Comparison of ENCODE assay signal across 1 cellular context in genomic region chr19:40598121-40598917, GRCh38.
TF ChIP-seq lines count a peak whose summit lies in the region.

No MANE protein-coding gene starts in this region.

TF ChIP-seq in K562, 482 proteins besides CTCF, POLR2A, EP300 and RAD21 (continued from another document and continues in another):
- TF ChIP-seq RNF2 (IDR thresholded peaks at IDR 0.05) = peak; percentile 70
- peak in 1 of 2 experiments; percentile 23; a peak in 1 of 4 replicates for TF ChIP-seq SIX5 (IDR thresholded peaks at IDR 0.05; ENCODE audit: borderline replicate concordance in 1 of 2, insufficient read depth in 1 of 2, low read depth in 1 of 2, low read length in 2 of 2)
- TF ChIP-seq ZNF584 (CRISPR knock-in tag; IDR thresholded peaks at IDR 0.05; ENCODE audit: low read depth) = no peak
- TF ChIP-seq HDGF (IDR thresholded peaks at IDR 0.05) = no peak
- no peak for TF ChIP-seq E2F3 (CRISPR knock-in tag; IDR thresholded peaks at IDR 0.05)
- TF ChIP-seq MAFK (IDR thresholded peaks at IDR 0.05; ENCODE audit: low read length) = no peak
- no peak for TF ChIP-seq CEBPZ (IDR thresholded peaks at IDR 0.05; ENCODE audit: borderline replicate concordance, low read depth, low read length)
- peak; percentile 72 for TF ChIP-seq SP1 (CRISPR knock-in tag; IDR thresholded peaks at IDR 0.05)
- TF ChIP-seq ZNF766 (CRISPR knock-in tag; conservative IDR thresholded peaks at IDR 0.05) = no peak
- peak; percentile 37 for TF ChIP-seq HNRNPLL (IDR thresholded peaks at IDR 0.05; ENCODE audit: low read depth, low read length, poor library complexity, severe bottlenecking)
- no peak for TF ChIP-seq RREB1 (CRISPR knock-in tag; IDR thresholded peaks at IDR 0.05)
- TF ChIP-seq SIN3B (IDR thresholded peaks at IDR 0.05; ENCODE audit: low read depth) = peak; percentile 19; the same call in 1 of the 2 replicates
- TF ChIP-seq MAX (CRISPR knock-in tag; IDR thresholded peaks at IDR 0.05) = 0 out of 2 replicates have a peak, but pooled peaks have one; percentile 33
- peak; percentile 72 for TF ChIP-seq POLR2G (IDR thresholded peaks at IDR 0.05; ENCODE audit: low read depth, low read length)
- TF ChIP-seq MECOM (CRISPR knock-in tag; IDR thresholded peaks at IDR 0.05) = no peak
- TF ChIP-seq ZNF274 (IDR thresholded peaks at IDR 0.05; ENCODE audit: borderline replicate concordance, low read depth, low read length) = no peak
- peak; percentile 70 for TF ChIP-seq DEAF1 (CRISPR knock-in tag; IDR thresholded peaks at IDR 0.05)
- peak; percentile 86; the same call in 1 of the 2 replicates for TF ChIP-seq CREB3L1 (IDR thresholded peaks at IDR 0.05; ENCODE audit: borderline replicate concordance, low read depth)
- TF ChIP-seq TBP (optimal IDR thresholded peaks at IDR 0.05; ENCODE audit: low read depth, low read length) = peak; percentile 44
- no peak for TF ChIP-seq RERE (CRISPR knock-in tag; IDR thresholded peaks at IDR 0.05; ENCODE audit: borderline replicate concordance)
- peak; percentile 72 for TF ChIP-seq EGR1 (conservative IDR thresholded peaks at IDR 0.05)
- TF ChIP-seq KAT2B (IDR thresholded peaks at IDR 0.05; ENCODE audit: low read depth, low read length) = no peak
- TF ChIP-seq CGGBP1 (CRISPR knock-in tag; IDR thresholded peaks at IDR 0.05) = no peak
- no peak for TF ChIP-seq BACH1 (tag; IDR thresholded peaks at IDR 0.05)
- peak; percentile 60 for TF ChIP-seq CTCFL (IDR thresholded peaks at IDR 0.05; ENCODE audit: borderline replicate concordance, insufficient read depth, low read depth, low read length, poor library complexity, severe bottlenecking)
- TF ChIP-seq TARDBP (IDR thresholded peaks at IDR 0.05) = no peak
- peak; percentile 54 for TF ChIP-seq RBFOX2 (IDR thresholded peaks at IDR 0.05; ENCODE audit: low read depth, low read length)
- no peak for TF ChIP-seq ZNF347 (CRISPR knock-in tag; IDR thresholded peaks at IDR 0.05; ENCODE audit: low read depth)
- TF ChIP-seq CREM (IDR thresholded peaks at IDR 0.05; ENCODE audit: low read depth) = peak; percentile 47
- peak; percentile 53; the same call in 1 of the 2 replicates for TF ChIP-seq STAG1 (CRISPR knock-in tag; IDR thresholded peaks at IDR 0.05; ENCODE audit: borderline replicate concordance)
- TF ChIP-seq TCF7L2 (IDR thresholded peaks at IDR 0.05; ENCODE audit: low read depth, low read length) = peak; percentile 83
- TF ChIP-seq ZNF740 (CRISPR knock-in tag; IDR thresholded peaks at IDR 0.05) = peak; percentile 75; the same call in 1 of the 2 replicates
- peak in 1 of 2 experiments; percentile 56; a peak in 1 of 4 replicates for TF ChIP-seq ZNF740 (tag; IDR thresholded peaks at IDR 0.05)
